ENCODE assay signal across 8 cellular contexts in genomic region chr4:168318266-168318895, GRCh38.
DNase-seq lines count a peak whose midpoint lies in the region; ATAC-seq lines count a peak whose summit lies in the region.

A gene with protein sequence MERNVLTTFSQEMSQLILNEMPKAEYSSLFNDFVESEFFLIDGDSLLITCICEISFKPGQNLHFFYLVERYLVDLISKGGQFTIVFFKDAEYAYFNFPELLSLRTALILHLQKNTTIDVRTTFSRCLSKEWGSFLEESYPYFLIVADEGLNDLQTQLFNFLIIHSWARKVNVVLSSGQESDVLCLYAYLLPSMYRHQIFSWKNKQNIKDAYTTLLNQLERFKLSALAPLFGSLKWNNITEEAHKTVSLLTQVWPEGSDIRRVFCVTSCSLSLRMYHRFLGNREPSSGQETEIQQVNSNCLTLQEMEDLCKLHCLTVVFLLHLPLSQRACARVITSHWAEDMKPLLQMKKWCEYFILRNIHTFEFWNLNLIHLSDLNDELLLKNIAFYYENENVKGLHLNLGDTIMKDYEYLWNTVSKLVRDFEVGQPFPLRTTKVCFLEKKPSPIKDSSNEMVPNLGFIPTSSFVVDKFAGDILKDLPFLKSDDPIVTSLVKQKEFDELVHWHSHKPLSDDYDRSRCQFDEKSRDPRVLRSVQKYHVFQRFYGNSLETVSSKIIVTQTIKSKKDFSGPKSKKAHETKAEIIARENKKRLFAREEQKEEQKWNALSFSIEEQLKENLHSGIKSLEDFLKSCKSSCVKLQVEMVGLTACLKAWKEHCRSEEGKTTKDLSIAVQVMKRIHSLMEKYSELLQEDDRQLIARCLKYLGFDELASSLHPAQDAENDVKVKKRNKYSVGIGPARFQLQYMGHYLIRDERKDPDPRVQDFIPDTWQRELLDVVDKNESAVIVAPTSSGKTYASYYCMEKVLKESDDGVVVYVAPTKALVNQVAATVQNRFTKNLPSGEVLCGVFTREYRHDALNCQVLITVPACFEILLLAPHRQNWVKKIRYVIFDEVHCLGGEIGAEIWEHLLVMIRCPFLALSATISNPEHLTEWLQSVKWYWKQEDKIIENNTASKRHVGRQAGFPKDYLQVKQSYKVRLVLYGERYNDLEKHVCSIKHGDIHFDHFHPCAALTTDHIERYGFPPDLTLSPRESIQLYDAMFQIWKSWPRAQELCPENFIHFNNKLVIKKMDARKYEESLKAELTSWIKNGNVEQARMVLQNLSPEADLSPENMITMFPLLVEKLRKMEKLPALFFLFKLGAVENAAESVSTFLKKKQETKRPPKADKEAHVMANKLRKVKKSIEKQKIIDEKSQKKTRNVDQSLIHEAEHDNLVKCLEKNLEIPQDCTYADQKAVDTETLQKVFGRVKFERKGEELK (N-terminal part only) (minus strand): TSS chr4:168318752. CDS start chr4:168311259, 7,493 bp downstream.

- peak; percentile 98 for ATAC-seq in HG02943 (IDR thresholded peaks at IDR 0.05; ENCODE audit: low read depth, unreplicated experiment)

- DNase-seq in NCI-H1417 (lab: John Stamatoyannopoulos, UW) (peak; percentile 62 to 85 (median 82)), NCI-H1417 treated with DMSO at 0.1 percent for 48 hours (lab: John Stamatoyannopoulos, UW) (no peak), NCI-H2081 (lab: John Stamatoyannopoulos, UW) (peak; percentile 57 to 59), islet precursor cell (peak; percentile 81)
- peak; percentile 56 to 81 (median 70) for DNase-seq in activated CD4-positive, CD25-positive, alpha-beta regulatory T cell (lab: John Stamatoyannopoulos, UW)
- peak; percentile 83 for DNase-seq in central memory CD4-positive, alpha-beta T cell
- DNase-seq in stimulated activated CD4-positive, alpha-beta T cell treated with anti-CD3 and anti-CD28 coated beads, Interleukin-12 subunit alpha, Interleukin-12 subunit beta, amount 100 ng/mL, for 48 hours (ENCODE audit: low read depth in 2 of 3, low spot score in 1 of 3), result peak; percentile 67 to 71 (median 67)
